In the genomic region with DNA sequence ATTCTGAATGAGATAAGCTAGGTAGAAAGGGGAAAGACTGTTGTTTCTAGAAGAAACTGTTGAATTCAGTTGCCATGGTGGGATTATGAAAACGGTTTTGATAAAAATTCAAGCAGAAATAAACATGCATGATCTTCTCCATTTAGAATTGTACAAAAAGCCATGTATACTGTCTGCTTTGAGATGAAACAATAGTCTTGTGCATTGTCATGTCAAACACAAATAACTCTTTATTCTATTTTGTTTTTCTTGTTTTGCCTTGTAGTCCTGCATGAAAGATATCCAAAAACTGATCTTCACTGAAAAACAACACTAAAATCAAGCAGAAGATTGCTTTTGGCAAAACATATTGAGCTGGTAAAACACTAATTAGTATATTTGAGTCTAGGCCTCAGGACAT, we compare ENCODE assay signal across 22 cellular contexts.
"Had no signal": no experiment of that assay in that cellular context is flagged by ENCODE, and none has a peak within 500 bp of the region (broad histone marks: within the 10 kb centered on the region; RNA-seq: fewer than 3 reads in every experiment).

No MANE protein-coding gene starts in this region.

- DNase-seq: activated CD4-positive, alpha-beta memory T cell treated with anti-CD3 and anti-CD28 coated beads, Interleukin-2, amount 10 ng/mL, durations not matched to agents 7 days and 5 days; activated CD4-positive, alpha-beta T cell treated with anti-CD3 and anti-CD28 coated beads, Interleukin-2, amount 10 ng/mL, durations not matched to agents 24 days and 14 days; activated effector memory CD4-positive, alpha-beta T cell treated with anti-CD3 and anti-CD28 coated beads, Interleukin-2, amount 50 U/mL, for 16 hours; activated naive CD4-positive, alpha-beta T cell treated with anti-CD3 and anti-CD28 coated beads, Interleukin-2, amount 10 ng/mL, durations not matched to agents 7 days and 5 days; body of pancreas; dermis blood vessel endothelial cell; effector memory CD4-positive, alpha-beta T cell; heart left ventricle; lower lobe of right lung; naive thymus-derived CD8-positive, alpha-beta T cell; stimulated activated CD4-positive, alpha-beta T cell treated with anti-CD3 and anti-CD28 coated beads, Interleukin-12 subunit alpha, Interleukin-12 subunit beta, amount 100 ng/mL, for 4 hours; stimulated activated CD4-positive, alpha-beta T cell treated with anti-CD3 and anti-CD28 coated beads, Interleukin-1b, Interleukin-23, amount 100 ng/mL, for 48 hours; stimulated activated naive CD8-positive, alpha-beta T cell treated with anti-CD3 and anti-CD28 coated beads, Interleukin-15, amount 100 ng/mL, for 72 hours; SW 1271; testis had no signal

- H3K4me1 ChIP-seq: prostate gland, right atrium auricular region, testis had no signal

- H3K27ac ChIP-seq: body of pancreas, cardiac muscle cell, esophagus muscularis mucosa, gastroesophageal sphincter, heart left ventricle, lower lobe of right lung, prostate gland, right atrium auricular region, SK-N-MC, testis had no signal

- H3K4me3 ChIP-seq: body of pancreas, cardiac muscle cell, esophagus muscularis mucosa, gastroesophageal sphincter, heart left ventricle, lower lobe of right lung, prostate gland, right atrium auricular region, SK-N-MC, testis had no signal

- H3K36me3 ChIP-seq: cardiac muscle cell, esophagus muscularis mucosa, gastroesophageal sphincter, heart left ventricle, lower lobe of right lung, prostate gland, right atrium auricular region had no signal

- ATAC-seq: body of pancreas; gastroesophageal sphincter; heart left ventricle; left lobe of liver; lower lobe of right lung; naive thymus-derived CD8-positive, alpha-beta T cell; stimulated activated naive CD8-positive, alpha-beta T cell treated with anti-CD3 and anti-CD28 coated beads, Interleukin-15, amount 100 ng/mL, for 72 hours had no signal

- H3K27me3 ChIP-seq: body of pancreas, cardiac muscle cell, esophagus muscularis mucosa, gastroesophageal sphincter, heart left ventricle, right atrium auricular region, testis had no signal
